In genomic region chr19:3964256-3965194, GRCh38 we compare ENCODE assay signal across 17 cellular contexts. TPM values are rescaled to one million over a fixed set of nuclear protein-coding genes. Genes with fewer than 3 reads are reported as not detected.
"Had no signal": no experiment of that assay in that cellular context is flagged by ENCODE, and none has a peak within 500 bp of the region (broad histone marks: within the 10 kb centered on the region; RNA-seq: fewer than 3 reads in every experiment).

No MANE protein-coding gene starts in this region.

- ATAC-seq: activated CD4-positive, alpha-beta T cell treated with anti-CD3 and anti-CD28 coated beads for 36 hours; activated CD8-positive, alpha-beta memory T cell treated with anti-CD3 and anti-CD28 coated beads, Interleukin-2, amount 10 ng/mL, durations not matched to agents 7 days and 5 days; activated T-cell treated with anti-CD3 and anti-CD28 coated beads, Interleukin-2, amount 50 U/mL, for 4 hours; stimulated activated effector memory CD8-positive, alpha-beta T cell treated with anti-CD3 and anti-CD28 coated beads, Interleukin-12 subunit alpha, Interleukin-12 subunit beta, amount 100 ng/mL, for 72 hours; T-helper 17 cell had no signal

- H3K27me3 ChIP-seq: cardiac muscle cell, dorsolateral prefrontal cortex, neutrophil, SJCRH30, tibial artery had no signal

- H3K9me3 ChIP-seq: neutrophil, SJCRH30, tibial artery had no signal

- H3K4me3 Mint-ChIP-seq: activated CD4-positive, alpha-beta memory T cell treated with anti-CD3 and anti-CD28 coated beads for 36 hours; activated CD4-positive, alpha-beta T cell treated with anti-CD3 and anti-CD28 coated beads for 36 hours; activated CD8-positive, alpha-beta memory T cell treated with anti-CD3 and anti-CD28 coated beads, Interleukin-2, amount 10 ng/mL, durations not matched to agents 7 days and 5 days; activated T-cell treated with anti-CD3 and anti-CD28 coated beads, Interleukin-2, amount 50 U/mL, for 4 hours; stimulated activated effector memory CD8-positive, alpha-beta T cell treated with anti-CD3 and anti-CD28 coated beads, Interleukin-12 subunit alpha, Interleukin-12 subunit beta, amount 100 ng/mL, for 72 hours; T-helper 17 cell had no signal

- H3K27ac Mint-ChIP-seq: activated CD4-positive, alpha-beta memory T cell treated with anti-CD3 and anti-CD28 coated beads for 36 hours; activated CD4-positive, alpha-beta T cell treated with anti-CD3 and anti-CD28 coated beads for 36 hours; activated CD8-positive, alpha-beta memory T cell treated with anti-CD3 and anti-CD28 coated beads, Interleukin-2, amount 10 ng/mL, durations not matched to agents 7 days and 5 days; stimulated activated effector memory CD8-positive, alpha-beta T cell treated with anti-CD3 and anti-CD28 coated beads, Interleukin-12 subunit alpha, Interleukin-12 subunit beta, amount 100 ng/mL, for 72 hours; T-helper 17 cell had no signal

- H3K9me3 Mint-ChIP-seq: activated CD4-positive, alpha-beta memory T cell treated with anti-CD3 and anti-CD28 coated beads for 36 hours; activated T-cell treated with anti-CD3 and anti-CD28 coated beads, Interleukin-2, amount 50 U/mL, for 4 hours; stimulated activated effector memory CD8-positive, alpha-beta T cell treated with anti-CD3 and anti-CD28 coated beads, Interleukin-12 subunit alpha, Interleukin-12 subunit beta, amount 100 ng/mL, for 72 hours had no signal

- H3K4me3 ChIP-seq: cardiac muscle cell, dorsolateral prefrontal cortex, lung, SJCRH30, tibial artery had no signal

- H3K27ac ChIP-seq: cardiac muscle cell, dorsolateral prefrontal cortex, neutrophil, SJCRH30, WERI-Rb-1 had no signal

- H3K27me3 Mint-ChIP-seq: activated CD4-positive, alpha-beta memory T cell treated with anti-CD3 and anti-CD28 coated beads for 36 hours; activated CD4-positive, alpha-beta T cell treated with anti-CD3 and anti-CD28 coated beads for 36 hours; activated CD8-positive, alpha-beta memory T cell treated with anti-CD3 and anti-CD28 coated beads, Interleukin-2, amount 10 ng/mL, durations not matched to agents 7 days and 5 days; T-helper 17 cell had no signal

- DNase-seq: activated CD4-positive, alpha-beta memory T cell treated with anti-CD3 and anti-CD28 coated beads for 36 hours; activated CD4-positive, alpha-beta T cell treated with anti-CD3 and anti-CD28 coated beads for 36 hours; activated CD8-positive, alpha-beta memory T cell treated with anti-CD3 and anti-CD28 coated beads, Interleukin-2, amount 10 ng/mL, durations not matched to agents 7 days and 5 days; activated effector memory CD4-positive, alpha-beta T cell treated with Interleukin-2 at 50 U/mL for 16 hours; activated naive CD4-positive, alpha-beta T cell treated with anti-CD3 and anti-CD28 coated beads, Interleukin-2, amount 50 U/mL, for 16 hours; activated T-cell treated with anti-CD3 and anti-CD28 coated beads, Interleukin-2, amount 50 U/mL, for 4 hours; dorsolateral prefrontal cortex; midbrain; SJCRH30; T-helper 17 cell; tibial artery; WERI-Rb-1 had no signal

RNA-seq across cellular contexts. Expression of gene NMRK2, which starts 31.7 kb away (rescaled TPM):
- total RNA-seq: activated CD4-positive, alpha-beta memory T cell treated with anti-CD3 and anti-CD28 coated beads for 36 hours; activated CD4-positive, alpha-beta T cell treated with anti-CD3 and anti-CD28 coated beads for 36 hours; activated CD8-positive, alpha-beta memory T cell treated with anti-CD3 and anti-CD28 coated beads, Interleukin-2, amount 10 ng/mL, durations not matched to agents 7 days and 5 days; activated T-cell treated with anti-CD3 and anti-CD28 coated beads, Interleukin-2, amount 50 U/mL, for 4 hours; subcutaneous adipose tissue; T-helper 17 cell had no signal
